ENCODE assay signal across 10 cellular contexts in the genomic region with DNA sequence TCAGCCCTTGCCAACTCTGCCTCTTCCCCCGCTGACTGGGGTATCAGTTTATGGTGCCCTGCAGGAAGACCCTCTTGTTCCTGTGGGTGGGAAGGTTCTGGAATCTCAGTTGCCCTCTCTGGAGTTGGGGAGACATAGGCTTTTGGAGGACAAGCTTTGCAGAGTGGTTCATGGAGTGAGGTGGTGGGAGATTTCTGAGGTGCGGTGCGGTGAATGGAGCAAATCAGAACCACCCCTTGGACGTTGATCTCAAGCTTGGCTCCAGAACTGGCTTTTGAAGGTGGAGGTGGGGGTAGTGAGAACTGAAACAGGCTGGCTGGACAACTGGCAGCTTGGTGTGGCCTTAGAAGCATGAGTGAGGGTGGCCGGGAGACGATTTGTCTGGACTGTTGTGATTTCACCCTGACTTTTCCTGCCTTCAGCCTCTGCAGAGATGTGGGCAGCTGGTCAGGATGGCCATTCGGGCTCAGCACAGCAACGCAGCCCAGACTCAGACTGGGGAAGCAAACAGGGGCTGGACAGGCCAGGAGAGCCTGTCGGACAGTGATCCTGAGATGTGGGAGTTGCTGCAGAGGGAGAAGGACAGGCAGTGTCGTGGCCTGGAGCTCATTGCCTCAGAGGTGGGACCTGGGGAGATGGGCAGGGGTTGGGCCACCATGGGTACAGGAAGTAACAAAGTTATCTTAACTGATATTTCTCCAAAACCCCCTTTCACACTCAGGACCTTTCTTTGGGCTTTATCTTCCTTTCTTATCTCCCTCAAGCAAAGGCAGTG. TPM values are rescaled to one million over a fixed set of nuclear protein-coding genes. Genes with fewer than 3 reads are reported as not detected.
DNase-seq lines count a peak whose midpoint lies in the region; ATAC-seq, FAIRE-seq and TF ChIP-seq lines count a peak whose summit lies in the region.
"Had no signal": no experiment of that assay in that cellular context is flagged by ENCODE, and none has a peak within 500 bp of the region (broad histone marks: within the 10 kb centered on the region; RNA-seq: fewer than 3 reads in every experiment).

No MANE protein-coding gene starts in this region.

- peaks cover 37% of the 10 kb centered on the region for H3K36me3 Mint-ChIP-seq in astrocyte (ENCODE audit: low read depth, unreplicated experiment)

- whole genome bisulfite sequencing in thymus = 86% methylated on average over 10 of the region's 10 CpGs

- H3K9me3 ChIP-seq in astrocyte (ENCODE audit: insufficient read depth, low read depth, low read length) (no peaks in the 10 kb centered on the region), thymus (ENCODE audit: control insufficient read depth) (no peaks in the 10 kb centered on the region)

- H3K4me3 Mint-ChIP-seq in astrocyte (ENCODE audit: unreplicated experiment) = peak overlapping the region; percentile 91

- H3K4me1 ChIP-seq in astrocyte (ENCODE audit: insufficient read depth, low read length) = peaks cover 32% of the 10 kb centered on the region
- H3K4me1 ChIP-seq in thymus (ENCODE audit: control insufficient read depth, insufficient read depth, low read length) = peaks cover 34% of the 10 kb centered on the region

- H3K27ac ChIP-seq in astrocyte (ENCODE audit: low read depth, low read length) (peak overlapping the region; percentile 97), thymus (ENCODE audit: low read depth) (no peak overlapping the region)

- no peak overlapping the region for H2AFZ ChIP-seq in astrocyte (ENCODE audit: low read depth, low read length)

- DNase-seq in activated CD8-positive, alpha-beta memory T cell treated with anti-CD3 and anti-CD28 coated beads, Interleukin-2, amount 50 U/mL, for 4 hours = peak; percentile 12
- no peak for DNase-seq in activated CD8-positive, alpha-beta memory T cell treated with anti-CD3 and anti-CD28 coated beads for 24 hours
- no peak for DNase-seq in astrocyte (ENCODE audit: low read depth)
- peak; percentile 84 for DNase-seq in left lobe of liver (ENCODE audit: low spot score)
- DNase-seq in NK-92 (lab: John Stamatoyannopoulos, UW; ENCODE audit: unreplicated experiment) = no peak
- no peak for DNase-seq in RCC 7860 (ENCODE audit: low spot score)
- DNase-seq in NCI-H524 (lab: John Stamatoyannopoulos, UW) = no peak
- DNase-seq: NCI-H345 had no signal

- H3K36me3 ChIP-seq in astrocyte (ENCODE audit: insufficient read depth, low read length) (peaks cover 23% of the 10 kb centered on the region), thymus (ENCODE audit: control insufficient read depth, insufficient read depth) (peaks cover 46% of the 10 kb centered on the region)

- no peaks in the 10 kb centered on the region for H3K9me3 Mint-ChIP-seq in astrocyte (ENCODE audit: unreplicated experiment)

- peaks cover 38% of the 10 kb centered on the region for H3K79me2 ChIP-seq in astrocyte (ENCODE audit: insufficient read depth, low read length)

- H3K4me2 ChIP-seq in astrocyte (ENCODE audit: low read length) = peak overlapping the region; percentile 100

- no peak for TF ChIP-seq CTCF in astrocyte (IDR thresholded peaks at IDR 0.05; ENCODE audit: insufficient read depth, low read depth, low read length)

- peak; percentile 57 for ATAC-seq in left lobe of liver

- H3K4me1 Mint-ChIP-seq in astrocyte (ENCODE audit: low read depth, unreplicated experiment) = peaks cover 49% of the 10 kb centered on the region

- H3K27me3 ChIP-seq in astrocyte (ENCODE audit: insufficient read depth, low read length) = peaks cover 15% of the 10 kb centered on the region
- peaks cover 20% of the 10 kb centered on the region for H3K27me3 ChIP-seq in thymus (ENCODE audit: control insufficient read depth, insufficient read depth)

- peak overlapping the region; percentile 96 for H3K4me3 ChIP-seq in astrocyte (ENCODE audit: insufficient read depth, low read depth, low read length)
- H3K4me3 ChIP-seq in thymus (ENCODE audit: low read length) = peak overlapping the region; percentile 72

- peaks cover 19% of the 10 kb centered on the region for H3K27me3 Mint-ChIP-seq in astrocyte (ENCODE audit: low read depth, unreplicated experiment)

- H3K27ac Mint-ChIP-seq in astrocyte (ENCODE audit: unreplicated experiment) = peak overlapping the region; percentile 96

- H4K20me1 ChIP-seq in astrocyte (ENCODE audit: insufficient read depth, low read length) = peaks cover 50% of the 10 kb centered on the region

- H3K9ac ChIP-seq in astrocyte (ENCODE audit: low read length) = peak overlapping the region; percentile 99

- FAIRE-seq in astrocyte (lab: Jason Lieb, UNC) (no peak), RCC 7860 (lab: Jason Lieb, UNC) (no peak)

RNA-seq across cellular contexts. Expression of gene SHMT2, which starts 1.1 kb away (rescaled TPM):
- total RNA-seq in astrocyte = 197 and 217 TPM in 2 replicates
- 242 TPM for total RNA-seq in left lobe of liver
- 37.0 TPM for polyA plus RNA-seq in thymus

RNA-seq across cellular contexts. Expression of gene NXPH4, which starts 14.0 kb away (rescaled TPM):
- total RNA-seq in astrocyte (14.5 and 22.3 TPM in 2 replicates), left lobe of liver (0.13 TPM)
- 0.16 TPM for polyA plus RNA-seq in thymus
- total RNA-seq: left colon had no signal

RNA-seq across cellular contexts. Expression of gene STAC3, which starts 20.4 kb away (rescaled TPM):
- total RNA-seq in astrocyte (0.75 and 0.82 TPM in 2 replicates), left lobe of liver (2.3 TPM)
- polyA plus RNA-seq in thymus = 12.3 TPM

Comparison
In these comparisons a context has a peak if more than half of its experiments do, and no peak if none do; other contexts are left out.
1. DNase-seq: peak in activated CD8-positive, alpha-beta memory T cell treated with anti-CD3 and anti-CD28 coated beads, Interleukin-2, amount 50 U/mL, for 4 hours (single experiment) and left lobe of liver (single experiment); none in activated CD8-positive, alpha-beta memory T cell treated with anti-CD3 and anti-CD28 coated beads for 24 hours (single experiment), astrocyte (single experiment), NK-92 (single experiment), RCC 7860 (single experiment) and NCI-H524 (0 of 2).
2. RNA of gene NXPH4, which starts 14.0 kb away (total RNA-seq): 14.5 to 22.3 TPM in astrocyte; 0.13 TPM in left lobe of liver (single experiment); every median in the first group is over 10 times any median in the second.